In genomic region chr19:52748336-52748950, GRCh38 we compare ENCODE assay signal across 9 cellular contexts. TPM values are rescaled to one million over a fixed set of nuclear protein-coding genes. Genes with fewer than 3 reads are reported as not detected.
DNase-seq lines count a peak whose midpoint lies in the region; ATAC-seq, FAIRE-seq and TF ChIP-seq lines count a peak whose summit lies in the region.
"Had no signal": no experiment of that assay in that cellular context is flagged by ENCODE, and none has a peak within 500 bp of the region (broad histone marks: within the 10 kb centered on the region; RNA-seq: fewer than 3 reads in every experiment).

No MANE protein-coding gene starts in this region.

- no peaks in the 10 kb centered on the region for H3K23me2 ChIP-seq in H1 (ENCODE audit: low read depth, low read length)

- H3K14ac ChIP-seq in H1 (ENCODE audit: insufficient read length): no peak overlapping the region

- H3K9ac ChIP-seq in DND-41 (ENCODE audit: low read depth, low read length) (no peak overlapping the region), H1 (replicated peaks in 1 of 4; ENCODE audit: extremely low read depth in 1 of 4, low read depth in 3 of 4, low read length in 3 of 4) (peak overlapping the region in 1 of 4 experiments; percentile 6; a peak in 1 of 7 replicates)

- no peak for TF ChIP-seq POLR2A in H1 (IDR thresholded peaks at IDR 0.05; ENCODE audit: control extremely low read depth in 1 of 2, low read depth in 2 of 2, low read length in 2 of 2)

- H4K5ac ChIP-seq in H1 (ENCODE audit: insufficient read length, low read depth, low read length): no peak overlapping the region

- whole genome bisulfite sequencing in H1 (ENCODE audit: extremely low coverage in 1 of 2, insufficient coverage in 1 of 2, insufficient read length in 1 of 2, insufficient replicate concordance in 2 of 2, low coverage in 1 of 2, low lambda C conversion rate in 2 of 2, missing lambda C conversion rate in 1 of 2), 2 experiments: 30% methylated on average over 8 of the region's 8 CpGs; no CpG with 5 or more reads in 1 of the 2 experiments

- H3K4me3 Mint-ChIP-seq in neural crest cell: no peak overlapping the region

- H3K56ac ChIP-seq in H1 (replicated peaks; ENCODE audit: insufficient read length, low read depth, low read length): no peak overlapping the region

- CTCF ChIA-PET in H1 (lab: Charles Lee; ENCODE audit: partially characterized antibody) (interaction anchor here (1.0 to 1.4 kb wide), 5 partner anchors 11 to 147 kb away, joined by 3 to 5 read pairs (median 4); no protein-coding TSS in a partner anchor), HEK293T (lab: Yijun Ruan, JAX) (no interaction called here)

- TF ChIP-seq EP300 in H1 (IDR thresholded peaks at IDR 0.05; ENCODE audit: borderline replicate concordance in 1 of 2, low read depth in 2 of 2, low read length in 2 of 2): no peak

- H3K4me1 Mint-ChIP-seq in neural crest cell: no peaks in the 10 kb centered on the region

- no peak overlapping the region for H2BK20ac ChIP-seq in H1 (ENCODE audit: low read length)

- H3K79me2 ChIP-seq in DND-41 (ENCODE audit: insufficient read depth, low read length): no peaks in the 10 kb centered on the region
- no peaks in the 10 kb centered on the region for H3K79me2 ChIP-seq in H1 (ENCODE audit: control insufficient read depth in 1 of 2, insufficient read depth in 2 of 2, low read length in 2 of 2)

- H3K4me2 ChIP-seq in DND-41 (ENCODE audit: insufficient read depth, low read length) (no peak overlapping the region), H1 (ENCODE audit: insufficient read depth in 1 of 2, low read depth in 2 of 2, low read length in 2 of 2) (peak overlapping the region; percentile 36 to 75)

- no peak overlapping the region for H2AK5ac ChIP-seq in H1 (ENCODE audit: low read depth, low read length)

- H3K4me1 ChIP-seq in DND-41 (ENCODE audit: insufficient read depth, low read length): no peaks in the 10 kb centered on the region
- H3K4me1 ChIP-seq in H1 (replicated peaks in 1 of 4; ENCODE audit: control insufficient read depth in 3 of 4, insufficient read depth in 4 of 4, low read length in 3 of 4): no peaks in the 10 kb centered on the region

- DNase-seq in DND-41 (no peak), NCI-H1105 treated with DMSO at 0.1 percent for 48 hours (lab: John Stamatoyannopoulos, UW) (peak; percentile 51), H1 (ENCODE audit: low read depth in 1 of 2, low spot score in 2 of 2) (no peak), neural crest cell (ENCODE audit: low read depth, low spot score) (no peak), NCI-H2107 (lab: John Stamatoyannopoulos, UW) (no peak), Kasumi-1 (lab: John Stamatoyannopoulos, UW) (no peak), NK-92 (lab: John Stamatoyannopoulos, UW; ENCODE audit: unreplicated experiment) (no peak), HEK293T (ENCODE audit: extremely low spot score) (no peak)

- TF ChIP-seq RAD21 in H1 (IDR thresholded peaks at IDR 0.05 in 1 of 2, conservative IDR thresholded peaks at IDR 0.05 in 1 of 2; ENCODE audit: low read depth in 2 of 2, low read length in 2 of 2): peak; percentile 72 to 73

- no peak overlapping the region for H3K4ac ChIP-seq in H1 (replicated peaks; ENCODE audit: insufficient read length, low read depth, low read length)

- H3K27me3 ChIP-seq in DND-41 (ENCODE audit: insufficient read depth, low read length, poor library complexity) (no peaks in the 10 kb centered on the region), H1 (replicated peaks in 1 of 4; ENCODE audit: control insufficient read depth in 3 of 4, extremely low read depth in 1 of 4, insufficient read depth in 3 of 4, low read length in 3 of 4) (no peaks in the 10 kb centered on the region)

- no peak overlapping the region for H2AFZ ChIP-seq in DND-41 (ENCODE audit: low read depth, low read length)
- peak overlapping the region; percentile 96 for H2AFZ ChIP-seq in H1 (ENCODE audit: low read length)

- peak; percentile 7 for FAIRE-seq in H1 (lab: Jason Lieb, UNC)
- FAIRE-seq: frontal cortex had no signal

- H2BK5ac ChIP-seq in H1 (ENCODE audit: low read depth, low read length): no peak overlapping the region

- H3K9me3 Mint-ChIP-seq in neural crest cell: no peaks in the 10 kb centered on the region

- H3K9me3 ChIP-seq in DND-41 (ENCODE audit: insufficient read depth, low read length, severe bottlenecking) (no peaks in the 10 kb centered on the region), H1 (ENCODE audit: insufficient read depth in 2 of 2, low read depth in 1 of 2, low read length in 1 of 2) (no peaks in the 10 kb centered on the region)

- no peaks in the 10 kb centered on the region for H3K27me3 Mint-ChIP-seq in neural crest cell (ENCODE audit: low read depth)

- TF ChIP-seq CTCF in DND-41 (IDR thresholded peaks at IDR 0.05; ENCODE audit: borderline replicate concordance, extremely low read depth, low read length, poor library complexity, severe bottlenecking) (peak; percentile 46), H1 (IDR thresholded peaks at IDR 0.05; ENCODE audit: control extremely low read depth in 1 of 3, insufficient read depth in 1 of 3, low read depth in 1 of 3, low read length in 3 of 3) (peak in 2 of 3 experiments; percentile 32 to 44; a peak in 3 of 4 replicates), neural crest cell (conservative IDR thresholded peaks at IDR 0.05) (peak; percentile 68)

- H2BK120ac ChIP-seq in H1 (replicated peaks; ENCODE audit: low read depth, low read length): no peak overlapping the region

- H3K36me3 ChIP-seq in DND-41 (ENCODE audit: insufficient read depth, low read length): no peaks in the 10 kb centered on the region
- H3K36me3 ChIP-seq in H1 (ENCODE audit: control insufficient read depth in 2 of 4, insufficient read depth in 4 of 4, low read length in 3 of 4): no peaks in the 10 kb centered on the region

- H3K79me1 ChIP-seq in H1 (ENCODE audit: low read depth, low read length): no peaks in the 10 kb centered on the region

- no peak overlapping the region for H2BK15ac ChIP-seq in H1 (ENCODE audit: low read length)

- H3K4me3 ChIP-seq in DND-41 (ENCODE audit: low read depth in 1 of 2, low read length in 2 of 2): no peak overlapping the region
- H3K4me3 ChIP-seq in H1 (ENCODE audit: extremely low read depth in 1 of 4, insufficient read depth in 2 of 4, low read depth in 3 of 4, low read length in 4 of 4): peak overlapping the region; percentile 31 to 59 (median 42); a peak in 5 of 8 replicates

- H3K27ac ChIP-seq in DND-41 (ENCODE audit: low read length) (no peak overlapping the region), H1 (ENCODE audit: low read depth, low read length) (no peak overlapping the region)

- no peak overlapping the region for H4K8ac ChIP-seq in H1 (ENCODE audit: extremely low read depth, insufficient read depth, low read length)

- no peak overlapping the region for H3K18ac ChIP-seq in H1 (ENCODE audit: extremely low read depth, low read length)

- H4K20me1 ChIP-seq in DND-41 (ENCODE audit: insufficient read depth, low read length) (no peaks in the 10 kb centered on the region), H1 (replicated peaks in 1 of 2; ENCODE audit: control insufficient read depth in 1 of 2, insufficient read depth in 2 of 2, low read length in 2 of 2) (no peaks in the 10 kb centered on the region)

- H2BK12ac ChIP-seq in H1 (ENCODE audit: low read depth, low read length): no peak overlapping the region

- H3K27ac Mint-ChIP-seq in neural crest cell (ENCODE audit: unreplicated experiment): no peak overlapping the region

- POLR2A ChIA-PET in H1 (lab: Charles Lee; ENCODE audit: partially characterized antibody): interaction anchor here (0.6 kb wide), 1 partner anchor 178 kb away, joined by 3 read pairs; no protein-coding TSS in a partner anchor
- POLR2A ChIA-PET in HEK293T (lab: Yijun Ruan, JAX): no interaction called here

- no peaks in the 10 kb centered on the region for H3K36me3 Mint-ChIP-seq in neural crest cell (ENCODE audit: low read depth)

- ATAC-seq in DND-41 (ENCODE audit: insufficient read depth, low read depth): no peak

- H4K91ac ChIP-seq in H1 (replicated peaks; ENCODE audit: insufficient read length, low read length): no peak overlapping the region

- no peak overlapping the region for H3K23ac ChIP-seq in H1 (ENCODE audit: insufficient read length)

TF ChIP-seq in H1, 55 proteins besides CTCF, POLR2A, EP300 and RAD21:
- TF ChIP-seq ASH2L (IDR thresholded peaks at IDR 0.05; ENCODE audit: low read length) (peak; percentile 70), SP2 (IDR thresholded peaks at IDR 0.05; ENCODE audit: low read length) (no peak)

TF ChIP-seq in HEK293T, 16 proteins besides CTCF, POLR2A, EP300 and RAD21 (continues in another document):
- no peak for TF ChIP-seq TARDBP (IDR thresholded peaks at IDR 0.05)
- no peak for TF ChIP-seq BHLHE40 (IDR thresholded peaks at IDR 0.05; ENCODE audit: borderline replicate concordance)
- TF ChIP-seq SP1 (IDR thresholded peaks at IDR 0.05): no peak
- TF ChIP-seq ARNT (IDR thresholded peaks at IDR 0.05): no peak
- TF ChIP-seq LEF1 (IDR thresholded peaks at IDR 0.05; ENCODE audit: borderline replicate concordance): no peak
- TF ChIP-seq CTBP1 (IDR thresholded peaks at IDR 0.05; ENCODE audit: borderline replicate concordance): no peak
- TF ChIP-seq NFRKB (IDR thresholded peaks at IDR 0.05): no peak
- TF ChIP-seq SUZ12 (IDR thresholded peaks at IDR 0.05): no peak
- no peak for TF ChIP-seq FOXA1 (IDR thresholded peaks at IDR 0.05)
- no peak for TF ChIP-seq ELF4 (IDR thresholded peaks at IDR 0.05)
- TF ChIP-seq L3MBTL2 (conservative IDR thresholded peaks at IDR 0.05): no peak

RNA-seq across cellular contexts. Expression of gene ZNF611, which starts 13.6 kb away (rescaled TPM):
- 17.7 and 19.0 TPM in 2 replicates for total RNA-seq in H1 (2021; fragmentation: NEBNext Ultra II Directional; extraction: Animal tissue kit (Norgen Biotek cat#: 25700))
- 1.9 and 2.2 TPM in 2 replicates for polyA plus RNA-seq in H1 (2011; rRNA removed)
- polyA plus RNA-seq in H1 (2011; cell fraction: cytosol; rRNA removed): 2.1 TPM
- 4.7 TPM for polyA plus RNA-seq in H1 (2011; cell fraction: nucleus; rRNA removed)
- 3.9 to 9.6 TPM (median 5.0 TPM) in 4 replicates for polyA plus RNA-seq in H1 (2012, experiment 1 of 2)
- polyA plus RNA-seq in H1 (2012, experiment 2 of 2): 1.7 TPM
- 7.1 TPM for polyA plus RNA-seq in H1 (2013, experiment 1 of 2)
- polyA plus RNA-seq in H1 (2013, experiment 2 of 2): 7.0 TPM
- polyA minus RNA-seq in H1 (2011; rRNA and poly(A)+ RNA removed): 16.9 and 34.4 TPM in 2 replicates
- polyA minus RNA-seq in H1 (2011; cell fraction: cytosol; rRNA and poly(A)+ RNA removed): 13.9 TPM
- polyA minus RNA-seq in H1 (2011; cell fraction: nucleus; rRNA and poly(A)+ RNA removed): 19.3 TPM
- 20.6 and 25.7 TPM in 2 replicates for total RNA-seq in neural crest cell

RNA-seq across cellular contexts. Expression of gene ZNF600, which starts 38.1 kb away (rescaled TPM):
- 5.9 and 8.0 TPM in 2 replicates for total RNA-seq in H1 (2021; fragmentation: NEBNext Ultra II Directional; extraction: Animal tissue kit (Norgen Biotek cat#: 25700))
- 2.1 and 3.2 TPM in 2 replicates for polyA plus RNA-seq in H1 (2011; rRNA removed)
- polyA plus RNA-seq in H1 (2011; cell fraction: cytosol; rRNA removed): 3.9 TPM
- polyA plus RNA-seq in H1 (2011; cell fraction: nucleus; rRNA removed): 7.0 TPM
- 2.8 to 5.6 TPM (median 4.2 TPM) in 4 replicates for polyA plus RNA-seq in H1 (2012, experiment 1 of 2)
- polyA plus RNA-seq in H1 (2012, experiment 2 of 2): 0.28 TPM
- polyA plus RNA-seq in H1 (2013, experiment 1 of 2): 6.8 TPM
- polyA plus RNA-seq in H1 (2013, experiment 2 of 2): 6.0 TPM
- 7.7 and 8.1 TPM in 2 replicates for polyA minus RNA-seq in H1 (2011; rRNA and poly(A)+ RNA removed)
- polyA minus RNA-seq in H1 (2011; cell fraction: cytosol; rRNA and poly(A)+ RNA removed): 2.4 TPM
- polyA minus RNA-seq in H1 (2011; cell fraction: nucleus; rRNA and poly(A)+ RNA removed): 10.2 TPM
- total RNA-seq in neural crest cell: 2.1 and 2.3 TPM in 2 replicates

Comparison
In these comparisons a context has a peak if more than half of its experiments do, and no peak if none do; other contexts are left out.
1. H3K4me3 ChIP-seq: peak in H1 (4 of 4); none in DND-41 (0 of 2).
2. Peak in every context shown above with its lines, with median percentiles within 50 percentile points of each other: CTCF ChIP-seq.